8 cellular contexts compared by ENCODE assay signal in genomic region chr2:216696751-216697560, GRCh38. TPM values are rescaled to one million over a fixed set of nuclear protein-coding genes. Genes with fewer than 3 reads are reported as not detected.
A peak's percentile ranks its signal among the peaks of the same experiment; 100 is the strongest.
DNase-seq lines count a peak whose midpoint lies in the region; ATAC-seq and TF ChIP-seq lines count a peak whose summit lies in the region.

No MANE protein-coding gene starts in this region.

- no peaks in the 10 kb centered on the region for H3K9me3 Mint-ChIP-seq in Calu3 (ENCODE audit: low read depth, unreplicated experiment)

- DNase-seq in Calu3 (peak; percentile 35), adipocyte (ENCODE audit: low read depth) (peak; percentile 79), kidney glomerular epithelial cell (lab: John Stamatoyannopoulos, UW) (peak; percentile 78)
- DNase-seq in stimulated activated naive CD8-positive, alpha-beta T cell treated with anti-CD3 and anti-CD28 coated beads, Interleukin-15, Interleukin-2, amounts not matched to agents 100 U/mL and 50 U/mL, for 24 hours = no peak

- CTCF ChIA-PET in Calu3 (lab: Charles Lee) = interaction anchor here (2.0 kb wide), 1 partner anchor 1017 kb away, joined by 7 read pairs; no protein-coding TSS in a partner anchor

- no peak for TF ChIP-seq CTCF in Calu3 (IDR thresholded peaks at IDR 0.05; ENCODE audit: unreplicated experiment)
- TF ChIP-seq CTCF in LNCAP (IDR thresholded peaks at IDR 0.05) = peak; percentile 61

- BruUV-seq in Calu3 (replicated peaks; lab: Mats Ljungman, UMichigan) = no TSS peak

- H3K36me3 Mint-ChIP-seq in Calu3 (ENCODE audit: insufficient read depth, unreplicated experiment) = peaks cover 12% of the 10 kb centered on the region

- ATAC-seq in HG03565 (IDR thresholded peaks at IDR 0.05; ENCODE audit: unreplicated experiment) (no peak), GM21619 (IDR thresholded peaks at IDR 0.05; ENCODE audit: unreplicated experiment) (no peak), HG03521 (IDR thresholded peaks at IDR 0.05; ENCODE audit: unreplicated experiment) (no peak)
- ATAC-seq in stimulated activated naive CD8-positive, alpha-beta T cell treated with anti-CD3 and anti-CD28 coated beads, Interleukin-15, Interleukin-2, amounts not matched to agents 100 U/mL and 50 U/mL, for 24 hours = no peak

- H3K4me1 Mint-ChIP-seq in Calu3 (ENCODE audit: low read depth, unreplicated experiment) = peaks cover 39% of the 10 kb centered on the region

- no peaks in the 10 kb centered on the region for H3K27me3 ChIP-seq in adipocyte (replicated peaks; ENCODE audit: control insufficient read depth, insufficient read depth, low read length)

- H3K4me3 ChIP-seq in adipocyte (ENCODE audit: low read length) = no peak overlapping the region

- H3K27me3 Mint-ChIP-seq in Calu3 (ENCODE audit: unreplicated experiment) = no peaks in the 10 kb centered on the region

- no peaks in the 10 kb centered on the region for H3K9me3 ChIP-seq in adipocyte (ENCODE audit: control insufficient read depth, low read length)

- peak overlapping the region; percentile 68 for H3K27ac Mint-ChIP-seq in Calu3 (ENCODE audit: unreplicated experiment)

- intact Hi-C loops in Calu3 (cut with micrococcal nuclease; ENCODE audit: unreplicated experiment) = loop anchor here (1.0 to 10.0 kb wide), 6 partner anchors 288 to 1015 kb away; no protein-coding TSS in a partner anchor

- peaks cover 50% of the 10 kb centered on the region for H3K4me1 ChIP-seq in adipocyte (ENCODE audit: control insufficient read depth, insufficient read depth, low read length)

- H3K9ac ChIP-seq in adipocyte (ENCODE audit: low read length) = peak overlapping the region; percentile 49

- no peaks in the 10 kb centered on the region for H3K36me3 ChIP-seq in adipocyte (ENCODE audit: control insufficient read depth, insufficient read depth, low read length, severe bottlenecking)

- H3K4me3 Mint-ChIP-seq in Calu3 (ENCODE audit: low read depth, unreplicated experiment) = no peak overlapping the region

RNA-seq across cellular contexts. Expression of gene IGFBP5, which starts 1.6 kb away (rescaled TPM):
- 8.7 and 14.8 TPM in 2 replicates for total RNA-seq in Calu3 (2022)
